Comparison of ENCODE assay signal across 12 cellular contexts in genomic region chr10:46473758-46474157, GRCh38. TPM values are rescaled to one million over a fixed set of nuclear protein-coding genes. Genes with fewer than 3 reads are reported as not detected.
"Had no signal": no experiment of that assay in that cellular context is flagged by ENCODE, and none has a peak within 500 bp of the region (broad histone marks: within the 10 kb centered on the region; RNA-seq: fewer than 3 reads in every experiment).

No MANE protein-coding gene starts in this region.

RNA-seq across cellular contexts. Expression of gene NPY4R, which starts 8.0 kb away (rescaled TPM):
- total RNA-seq: heart left ventricle; kidney; left ventricle myocardium superior; naive thymus-derived CD8-positive, alpha-beta T cell; neural crest cell; pulmonary artery endothelial cell; right atrium auricular region; right lobe of liver; skeletal muscle tissue; smooth muscle cell; thoracic aorta had no signal
- polyA plus RNA-seq: heart left ventricle; immature natural killer cell; naive thymus-derived CD8-positive, alpha-beta T cell; smooth muscle cell had no signal
